Comparison of ENCODE assay signal across 8 cellular contexts in genomic region chr6:26327450-26328264, GRCh38. TPM values are rescaled to one million over a fixed set of nuclear protein-coding genes. Genes with fewer than 3 reads are reported as not detected.
DNase-seq lines count a peak whose midpoint lies in the region; ATAC-seq and TF ChIP-seq lines count a peak whose summit lies in the region.

No MANE protein-coding gene starts in this region.

- H4K20me1 ChIP-seq in BLaER1 treated with 17β-estradiol and CSF1 and Interleukin-3, amounts not matched to agents 10 nM and 100 nM, result peaks cover 0 to 27% (median 0%) of the 10 kb centered on the region in 11 experiments; a peak in 5 of 22 replicates
- H4K20me1 ChIP-seq in OCI-LY3 (ENCODE audit: insufficient read depth, low read length), result no peaks in the 10 kb centered on the region

- TF ChIP-seq CTCF in OCI-LY3 (IDR thresholded peaks at IDR 0.05; ENCODE audit: low read depth, low read length) (no peak), glutamatergic neuron (IDR thresholded peaks at IDR 0.05; ENCODE audit: partially characterized antibody, unreplicated experiment) (no peak)

- H2AFZ ChIP-seq in OCI-LY3 (ENCODE audit: low read depth, low read length), result no peak overlapping the region

- H3K4me1 Mint-ChIP-seq in glutamatergic neuron (ENCODE audit: low read depth, unreplicated experiment), result peaks cover 6% of the 10 kb centered on the region

- ATAC-seq in HG02610 (IDR thresholded peaks at IDR 0.05; ENCODE audit: unreplicated experiment), result peak; percentile 33
- no peak for ATAC-seq in GM19351 (IDR thresholded peaks at IDR 0.05; ENCODE audit: unreplicated experiment)
- ATAC-seq in HG03469 (IDR thresholded peaks at IDR 0.05; ENCODE audit: unreplicated experiment), result no peak

- peak overlapping the region; percentile 26 to 58 (median 51); a peak in 19 of 20 replicates for H3K4me3 ChIP-seq in BLaER1 treated with 17β-estradiol and CSF1 and Interleukin-3, amounts not matched to agents 10 nM and 100 nM
- peak overlapping the region; percentile 98 for H3K4me3 ChIP-seq in OCI-LY3 (ENCODE audit: low read length)

- peak overlapping the region; percentile 88 for H3K27ac Mint-ChIP-seq in glutamatergic neuron (ENCODE audit: unreplicated experiment)

- peak overlapping the region; percentile 58 to 84 (median 70) for H3K4me2 ChIP-seq in BLaER1 treated with 17β-estradiol and CSF1 and Interleukin-3, amounts not matched to agents 10 nM and 100 nM
- peak overlapping the region; percentile 63 for H3K4me2 ChIP-seq in OCI-LY3 (ENCODE audit: low read length)

- DNase-seq in activated T-cell treated with anti-CD3 and anti-CD28 coated beads for 48 hours (ENCODE audit: low read depth) (peak; percentile 69), glutamatergic neuron (peak; percentile 84)
- peak; percentile 64 to 72 for DNase-seq in stimulated activated CD4-positive, alpha-beta T cell treated with anti-CD3 and anti-CD28 coated beads, Interleukin-4, amount 100 ng/mL, for 4 hours

- no peak overlapping the region for H3K27ac ChIP-seq in BLaER1 treated with 17β-estradiol and CSF1 and Interleukin-3, amounts not matched to agents 10 nM and 100 nM
- H3K27ac ChIP-seq in OCI-LY3 (ENCODE audit: low read length), result peak overlapping the region; percentile 44

- peaks cover 31% of the 10 kb centered on the region for H3K9me3 Mint-ChIP-seq in glutamatergic neuron (ENCODE audit: unreplicated experiment)

- H3K4me1 ChIP-seq in BLaER1 treated with 17β-estradiol and CSF1 and Interleukin-3, amounts not matched to agents 10 nM and 100 nM, result peaks cover 15 to 38% (median 21%) of the 10 kb centered on the region in 10 experiments; a peak in 16 of 20 replicates
- peaks cover 19% of the 10 kb centered on the region for H3K4me1 ChIP-seq in OCI-LY3 (ENCODE audit: low read length)

- H3K9me3 ChIP-seq in BLaER1 treated with 17β-estradiol and CSF1 and Interleukin-3, amounts not matched to agents 10 nM and 100 nM (replicated peaks in 1 of 11), result peaks cover 0 to 5% (median 0%) of the 10 kb centered on the region in 11 experiments; a peak in 2 of 22 replicates
- no peaks in the 10 kb centered on the region for H3K9me3 ChIP-seq in OCI-LY3 (ENCODE audit: insufficient read depth, low read length)

- peak overlapping the region; percentile 92 for H3K4me3 Mint-ChIP-seq in glutamatergic neuron (ENCODE audit: unreplicated experiment)

- no peaks in the 10 kb centered on the region for H3K36me3 ChIP-seq in BLaER1 treated with 17β-estradiol and CSF1 and Interleukin-3, amounts not matched to agents 10 nM and 100 nM
- H3K36me3 ChIP-seq in OCI-LY3 (replicated peaks; ENCODE audit: low read depth, low read length), result no peaks in the 10 kb centered on the region

- no peaks in the 10 kb centered on the region for H3K79me2 ChIP-seq in OCI-LY3 (ENCODE audit: low read length)

- H3K36me3 Mint-ChIP-seq in glutamatergic neuron (ENCODE audit: unreplicated experiment), result no peaks in the 10 kb centered on the region

- peak overlapping the region in 1 of 11 experiments; percentile 25; a peak in 1 of 22 replicates for H3K9ac ChIP-seq in BLaER1 treated with 17β-estradiol and CSF1 and Interleukin-3, amounts not matched to agents 10 nM and 100 nM
- peak overlapping the region; percentile 70 for H3K9ac ChIP-seq in OCI-LY3 (ENCODE audit: low read length)

- peaks cover 32% of the 10 kb centered on the region for H3K27me3 Mint-ChIP-seq in glutamatergic neuron (ENCODE audit: unreplicated experiment)

- peaks cover 57 to 69% (median 64%) of the 10 kb centered on the region in 11 experiments for H3K27me3 ChIP-seq in BLaER1 treated with 17β-estradiol and CSF1 and Interleukin-3, amounts not matched to agents 10 nM and 100 nM
- no peaks in the 10 kb centered on the region for H3K27me3 ChIP-seq in OCI-LY3 (ENCODE audit: low read depth, low read length)

RNA-seq across cellular contexts. Expression of gene BTN3A2, which starts 37.3 kb away (rescaled TPM):
- total RNA-seq in glutamatergic neuron (ENCODE audit: unreplicated experiment), result 1.3 TPM

RNA-seq across cellular contexts. Expression of gene BTN2A2, which starts 55.3 kb away (rescaled TPM):
- total RNA-seq in glutamatergic neuron (ENCODE audit: unreplicated experiment), result 109 TPM
